ENCODE assay signal across 16 cellular contexts in the genomic region with DNA sequence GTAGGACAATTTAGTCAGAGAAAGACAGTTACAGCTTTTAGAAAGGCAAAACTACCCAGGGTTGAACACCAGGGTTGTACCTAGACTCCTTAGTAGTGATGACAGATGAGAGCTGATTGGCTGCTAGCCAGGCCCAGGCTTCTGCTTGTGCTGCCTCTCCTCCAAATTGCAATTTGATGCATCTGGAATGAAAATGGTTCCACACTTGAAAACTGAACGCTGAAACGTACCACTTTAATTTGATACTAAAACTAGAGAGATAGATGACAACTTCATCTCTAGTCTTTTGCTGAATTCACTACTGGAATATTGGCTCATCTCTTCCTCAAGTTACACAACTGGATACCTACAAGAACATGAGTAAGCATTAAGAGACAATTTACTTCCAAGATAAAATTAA. TPM values are rescaled to one million over a fixed set of nuclear protein-coding genes. Genes with fewer than 3 reads are reported as not detected.
DNase-seq lines count a peak whose midpoint lies in the region; ATAC-seq and TF ChIP-seq lines count a peak whose summit lies in the region.
"Had no signal": no experiment of that assay in that cellular context is flagged by ENCODE, and none has a peak within 500 bp of the region (broad histone marks: within the 10 kb centered on the region; RNA-seq: fewer than 3 reads in every experiment).

No MANE protein-coding gene starts in this region.

- POLR2A ChIA-PET in CD4-positive, alpha-beta T cell (lab: Charles Lee) = no interaction called here

- H3K9me3 ChIP-seq in CD4-positive, alpha-beta T cell (ENCODE audit: control insufficient read depth, low read length) = no peaks in the 10 kb centered on the region
- H3K9me3 ChIP-seq: BLaER1 treated with 17β-estradiol and CSF1 and Interleukin-3, amounts not matched to agents 10 nM and 100 nM; uterus had no signal

- peaks cover 63% of the 10 kb centered on the region for H3K36me3 Mint-ChIP-seq in stimulated activated naive CD8-positive, alpha-beta T cell treated with anti-CD3 and anti-CD28 coated beads, Interleukin-15, Interleukin-2, amounts not matched to agents 100 ng/mL and 50 ng/mL, for 24 hours (ENCODE audit: low read depth)
- H3K36me3 Mint-ChIP-seq in GM23338 (ENCODE audit: low read depth) = peaks cover 88% of the 10 kb centered on the region
- H3K36me3 Mint-ChIP-seq in CD4-positive, alpha-beta T cell (ENCODE audit: low read depth) = peaks cover 88% of the 10 kb centered on the region

- H4K20me1 ChIP-seq in GM23338 (replicated peaks; ENCODE audit: insufficient read depth) = no peaks in the 10 kb centered on the region; the same call in 1 of the 2 replicates

- no peaks in the 10 kb centered on the region for H3K9me3 Mint-ChIP-seq in stimulated activated naive CD8-positive, alpha-beta T cell treated with anti-CD3 and anti-CD28 coated beads, Interleukin-15, Interleukin-2, amounts not matched to agents 100 ng/mL and 50 ng/mL, for 24 hours
- H3K9me3 Mint-ChIP-seq in stimulated activated naive CD8-positive, alpha-beta T cell treated with anti-CD3 and anti-CD28 coated beads, Interleukin-15, amount 100 ng/mL, for 72 hours = no peaks in the 10 kb centered on the region
- H3K9me3 Mint-ChIP-seq in GM23338 = no peaks in the 10 kb centered on the region
- H3K9me3 Mint-ChIP-seq in CD4-positive, alpha-beta T cell = no peaks in the 10 kb centered on the region
- H3K9me3 Mint-ChIP-seq: natural killer cell treated with Interleukin-12 subunit alpha and Interleukin-12 subunit beta and Interleukin-15 and Interleukin-18, amount 100 ng/mL, for 72 hours had no signal

- no peak overlapping the region for H3K4me2 ChIP-seq in GM23338
- H3K4me2 ChIP-seq: BLaER1 treated with 17β-estradiol and CSF1 and Interleukin-3, amounts not matched to agents 10 nM and 100 nM had no signal

- no peaks in the 10 kb centered on the region for H3K27me3 ChIP-seq in GM23338 (ENCODE audit: insufficient read depth)
- no peaks in the 10 kb centered on the region for H3K27me3 ChIP-seq in CD4-positive, alpha-beta T cell (ENCODE audit: control insufficient read depth, insufficient read depth, low read length)
- H3K27me3 ChIP-seq: BLaER1 treated with 17β-estradiol and CSF1 and Interleukin-3, amounts not matched to agents 10 nM and 100 nM; uterus had no signal

- ATAC-seq in stimulated activated naive CD8-positive, alpha-beta T cell treated with anti-CD3 and anti-CD28 coated beads, Interleukin-15, amount 100 ng/mL, for 72 hours = no peak
- ATAC-seq in HG03039 (IDR thresholded peaks at IDR 0.05; ENCODE audit: unreplicated experiment) (no peak), GM23338 (no peak), GM19351 (IDR thresholded peaks at IDR 0.05; ENCODE audit: unreplicated experiment) (no peak)
- no peak for ATAC-seq in CD4-positive, alpha-beta T cell (ENCODE audit: poor library complexity)
- ATAC-seq: natural killer cell treated with Interleukin-12 subunit alpha and Interleukin-12 subunit beta and Interleukin-15 and Interleukin-18, amount 100 ng/mL, for 72 hours had no signal

- no peak for DNase-seq in stimulated activated naive CD8-positive, alpha-beta T cell treated with anti-CD3 and anti-CD28 coated beads, Interleukin-15, amount 100 ng/mL, for 72 hours
- DNase-seq in NCI-H446 treated with DMSO at 0.1 percent for 48 hours (lab: John Stamatoyannopoulos, UW) (peak; percentile 17), fibroblast of pulmonary artery (ENCODE audit: low read depth) (peak; percentile 62), GM23338 (ENCODE audit: low spot score) (no peak)
- DNase-seq in CD4-positive, alpha-beta T cell = no peak
- DNase-seq: activated CD4-positive, alpha-beta T cell treated with anti-CD3 and anti-CD28 coated beads for 48 hours; GDM1; RPMI8226; stimulated activated CD4-positive, alpha-beta T cell treated with anti-CD3 and anti-CD28 coated beads, Interleukin-4, amount 100 ng/mL, for 4 hours; stimulated activated naive CD4-positive, alpha-beta T cell treated with Interleukin-2 at 50 U/mL for 16 hours; uterus had no signal

- TF ChIP-seq CTCF in fibroblast of pulmonary artery (IDR thresholded peaks at IDR 0.05; ENCODE audit: low read length, missing control alignments) = no peak
- no peak for TF ChIP-seq CTCF in GM23338 (conservative IDR thresholded peaks at IDR 0.05; ENCODE audit: low read depth in 2 of 2)
- no peak for TF ChIP-seq CTCF in CD4-positive, alpha-beta T cell (IDR thresholded peaks at IDR 0.05)

- no peak overlapping the region for H2AFZ ChIP-seq in GM23338

- peaks cover 4% of the 10 kb centered on the region for H3K4me1 Mint-ChIP-seq in stimulated activated naive CD8-positive, alpha-beta T cell treated with anti-CD3 and anti-CD28 coated beads, Interleukin-15, Interleukin-2, amounts not matched to agents 100 ng/mL and 50 ng/mL, for 24 hours (ENCODE audit: low read depth)
- no peaks in the 10 kb centered on the region for H3K4me1 Mint-ChIP-seq in stimulated activated naive CD8-positive, alpha-beta T cell treated with anti-CD3 and anti-CD28 coated beads, Interleukin-15, amount 100 ng/mL, for 72 hours
- H3K4me1 Mint-ChIP-seq in GM23338 = no peaks in the 10 kb centered on the region
- H3K4me1 Mint-ChIP-seq in CD4-positive, alpha-beta T cell (ENCODE audit: low read depth) = no peaks in the 10 kb centered on the region

- no peaks in the 10 kb centered on the region for H3K9me2 ChIP-seq in GM23338 (ENCODE audit: insufficient read depth)

- no peaks in the 10 kb centered on the region for H3K79me2 ChIP-seq in GM23338 (replicated peaks; ENCODE audit: insufficient read depth)

- no peaks in the 10 kb centered on the region for H3K27me3 Mint-ChIP-seq in stimulated activated naive CD8-positive, alpha-beta T cell treated with anti-CD3 and anti-CD28 coated beads, Interleukin-15, Interleukin-2, amounts not matched to agents 100 ng/mL and 50 ng/mL, for 24 hours
- H3K27me3 Mint-ChIP-seq in stimulated activated naive CD8-positive, alpha-beta T cell treated with anti-CD3 and anti-CD28 coated beads, Interleukin-15, amount 100 ng/mL, for 72 hours = no peaks in the 10 kb centered on the region
- peaks cover 2% of the 10 kb centered on the region for H3K27me3 Mint-ChIP-seq in GM23338 (ENCODE audit: insufficient read depth, low read depth, poor library complexity)
- no peaks in the 10 kb centered on the region for H3K27me3 Mint-ChIP-seq in CD4-positive, alpha-beta T cell
- H3K27me3 Mint-ChIP-seq: natural killer cell treated with Interleukin-12 subunit alpha and Interleukin-12 subunit beta and Interleukin-15 and Interleukin-18, amount 100 ng/mL, for 72 hours had no signal

- CTCF ChIA-PET in CD4-positive, alpha-beta T cell (lab: Charles Lee) = no interaction called here

- H3K4me3 ChIP-seq in fibroblast of pulmonary artery (replicated peaks; ENCODE audit: low read depth, low read length) = no peak overlapping the region
- no peak overlapping the region for H3K4me3 ChIP-seq in GM23338
- H3K4me3 ChIP-seq: BLaER1 treated with 17β-estradiol and CSF1 and Interleukin-3, amounts not matched to agents 10 nM and 100 nM; uterus had no signal

- H3K4me1 ChIP-seq in GM23338 (ENCODE audit: insufficient read depth) = no peaks in the 10 kb centered on the region
- H3K4me1 ChIP-seq: BLaER1 treated with 17β-estradiol and CSF1 and Interleukin-3, amounts not matched to agents 10 nM and 100 nM; uterus had no signal

- H3K27ac ChIP-seq in GM23338 (ENCODE audit: low read depth) = no peak overlapping the region
- no peak overlapping the region for H3K27ac ChIP-seq in CD4-positive, alpha-beta T cell (ENCODE audit: low read depth, low read length)
- H3K27ac ChIP-seq: BLaER1 treated with 17β-estradiol and CSF1 and Interleukin-3, amounts not matched to agents 10 nM and 100 nM; uterus had no signal

- H3K36me3 ChIP-seq in GM23338 (ENCODE audit: insufficient read depth) = peaks cover 66% of the 10 kb centered on the region
- H3K36me3 ChIP-seq: uterus had no signal

- H3K4me3 Mint-ChIP-seq in stimulated activated naive CD8-positive, alpha-beta T cell treated with anti-CD3 and anti-CD28 coated beads, Interleukin-15, Interleukin-2, amounts not matched to agents 100 ng/mL and 50 ng/mL, for 24 hours = no peak overlapping the region
- no peak overlapping the region for H3K4me3 Mint-ChIP-seq in stimulated activated naive CD8-positive, alpha-beta T cell treated with anti-CD3 and anti-CD28 coated beads, Interleukin-15, amount 100 ng/mL, for 72 hours
- H3K4me3 Mint-ChIP-seq in GM23338 = no peak overlapping the region
- no peak overlapping the region for H3K4me3 Mint-ChIP-seq in CD4-positive, alpha-beta T cell
- H3K4me3 Mint-ChIP-seq: natural killer cell treated with Interleukin-12 subunit alpha and Interleukin-12 subunit beta and Interleukin-15 and Interleukin-18, amount 100 ng/mL, for 72 hours had no signal

- H3K27ac Mint-ChIP-seq in stimulated activated naive CD8-positive, alpha-beta T cell treated with anti-CD3 and anti-CD28 coated beads, Interleukin-15, Interleukin-2, amounts not matched to agents 100 ng/mL and 50 ng/mL, for 24 hours = peak overlapping the region; percentile 28
- H3K27ac Mint-ChIP-seq in stimulated activated naive CD8-positive, alpha-beta T cell treated with anti-CD3 and anti-CD28 coated beads, Interleukin-15, amount 100 ng/mL, for 72 hours = peak overlapping the region in 1 of 2 donors; percentile 23
- H3K27ac Mint-ChIP-seq in GM23338 = no peak overlapping the region
- H3K27ac Mint-ChIP-seq in CD4-positive, alpha-beta T cell = no peak overlapping the region
- H3K27ac Mint-ChIP-seq: natural killer cell treated with Interleukin-12 subunit alpha and Interleukin-12 subunit beta and Interleukin-15 and Interleukin-18, amount 100 ng/mL, for 72 hours had no signal

- no peaks in the 10 kb centered on the region; the same call in 1 of the 2 replicates for H3F3A ChIP-seq in GM23338 (replicated peaks; ENCODE audit: low read depth)

- intact Hi-C loops in CD4-positive, alpha-beta T cell (cut with DNase I, micrococcal nuclease) = no loop called here

TF ChIP-seq in GM23338, 12 proteins besides CTCF, POLR2A, EP300 and RAD21:
- TF ChIP-seq ZNF331 (CRISPR knock-in tag; IDR thresholded peaks at IDR 0.05; ENCODE audit: low read depth) = no peak

RNA-seq across cellular contexts. Expression of gene FNBP4, which starts 19.2 kb away (rescaled TPM):
- total RNA-seq in GM23338 (2014; rRNA removed; shearing (Covaris generic)) = 64.0 and 102 TPM in 2 replicates
- polyA plus RNA-seq in GM23338 (2016; fragmentation: Nextera tagmentation; extraction: Ambion mirVana) = 45.1 and 55.5 TPM in 2 replicates
- 100 to 1,000 TPM; 402 to 427 TPM for total RNA-seq in CD4-positive, alpha-beta T cell

Comparison
In these comparisons a context has a peak if more than half of its experiments do, and no peak if none do; other contexts are left out.
1. DNase-seq: peak in NCI-H446 treated with DMSO at 0.1 percent for 48 hours (single experiment) and fibroblast of pulmonary artery (single experiment); none in stimulated activated naive CD8-positive, alpha-beta T cell treated with anti-CD3 and anti-CD28 coated beads, Interleukin-15, amount 100 ng/mL, for 72 hours (0 of 2), GM23338 (single experiment) and CD4-positive, alpha-beta T cell (0 of 10).